In the genomic region with DNA sequence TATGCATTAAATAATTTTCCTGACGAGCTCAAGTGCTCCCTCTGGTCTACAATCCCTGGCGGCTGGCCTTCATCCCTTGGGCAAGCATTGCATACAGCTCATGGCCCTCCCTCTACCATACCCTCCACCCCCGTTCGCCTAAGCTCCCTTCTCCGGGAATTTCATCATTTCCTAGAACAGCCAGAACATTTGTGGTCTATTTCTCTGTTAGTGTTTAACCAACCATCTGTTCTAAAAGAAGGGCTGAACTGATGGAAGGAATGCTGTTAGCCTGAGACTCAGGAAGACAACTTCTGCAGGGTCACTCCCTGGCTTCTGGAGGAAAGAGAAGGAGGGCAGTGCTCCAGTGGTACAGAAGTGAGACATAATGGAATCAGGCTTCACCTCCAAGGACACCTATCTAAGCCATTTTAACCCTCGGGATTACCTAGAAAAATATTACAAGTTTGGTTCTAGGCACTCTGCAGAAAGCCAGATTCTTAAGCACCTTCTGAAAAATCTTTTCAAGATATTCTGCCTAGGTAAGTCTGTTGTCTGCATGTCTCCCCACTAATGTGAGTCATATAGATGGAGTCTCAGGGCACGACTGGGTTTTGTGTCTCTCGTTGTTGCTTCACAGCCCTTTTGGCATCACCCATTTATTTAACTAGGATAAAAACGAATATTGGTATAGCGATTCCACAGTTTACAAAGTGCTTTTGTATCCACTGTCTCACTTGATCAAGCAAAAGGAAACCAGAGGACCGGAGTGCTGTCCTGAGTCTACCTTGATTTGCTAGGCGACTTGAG, we compare ENCODE assay signal across 10 cellular contexts. TPM values are rescaled to one million over a fixed set of nuclear protein-coding genes. Genes with fewer than 3 reads are reported as not detected.
DNase-seq lines count a peak whose midpoint lies in the region; ATAC-seq and TF ChIP-seq lines count a peak whose summit lies in the region.
"Had no signal": no experiment of that assay in that cellular context is flagged by ENCODE, and none has a peak within 500 bp of the region (broad histone marks: within the 10 kb centered on the region; RNA-seq: fewer than 3 reads in every experiment).

TSS of gene NNMT (plus strand) at position 210 of the 789 bp plus-strand sequence. CDS start at position 368, 158 bp downstream.

- TF ChIP-seq CTCF in mammary epithelial cell (conservative IDR thresholded peaks at IDR 0.05 in 1 of 2, IDR thresholded peaks at IDR 0.05 in 1 of 2; ENCODE audit: extremely low read depth in 1 of 2, insufficient read depth in 1 of 2, low read depth in 1 of 2, low read length in 2 of 2) (peak in 1 of 2 donors; percentile 10), BE2C (IDR thresholded peaks at IDR 0.05; ENCODE audit: low read depth, low read length) (no peak)

- H3K9ac ChIP-seq in mammary epithelial cell (ENCODE audit: insufficient read depth, low read length), result peak within 1 kb of the TSS; percentile 98

- 1% methylated on average over 12 of the region's 12 CpGs for WGBS in mammary epithelial cell (ENCODE audit: low coverage, missing lambda C conversion rate)

- H3K27ac ChIP-seq in mammary epithelial cell (ENCODE audit: insufficient read depth, low read depth, low read length), result peak within 1 kb of the TSS; percentile 98

- H3K36me3 ChIP-seq in mammary epithelial cell (ENCODE audit: insufficient read depth, low read length) (peaks cover 6% of the 10 kb centered on the region), BE2C (no peaks in the 10 kb centered on the region)

- intact Hi-C loops in mammary epithelial cell (cut with micrococcal nuclease), result loop anchor here (2.0 to 5.0 kb wide), 4 partner anchors 16 to 146 kb away; no protein-coding TSS in a partner anchor

- BruUV-seq in mammary epithelial cell (replicated peaks; lab: Mats Ljungman, UMichigan), result TSS peak; percentile 78

- ATAC-seq in left lobe of liver, result peak; percentile 68
- no peak for ATAC-seq in HG03039 (IDR thresholded peaks at IDR 0.05; ENCODE audit: unreplicated experiment)
- no peak for ATAC-seq in GM18520 (IDR thresholded peaks at IDR 0.05; ENCODE audit: unreplicated experiment)

- peak within 1 kb of the TSS; percentile 75 for H2AFZ ChIP-seq in mammary epithelial cell (ENCODE audit: low read depth, low read length)

- H3K4me3 ChIP-seq in mammary epithelial cell (replicated peaks in 1 of 3; ENCODE audit: insufficient read depth in 1 of 3, low read depth in 2 of 3, low read length in 3 of 3), result peak within 1 kb of the TSS; percentile 48 to 93 (median 73)
- no peak within 1 kb of the TSS for H3K4me3 ChIP-seq in BE2C (ENCODE audit: low read depth, low read length)

- peak within 1 kb of the TSS; percentile 83 for H3K4me2 ChIP-seq in mammary epithelial cell (ENCODE audit: insufficient read depth, low read depth, low read length)

- dilution Hi-C loops in mammary epithelial cell (cut with HindIII; ENCODE audit: low sequenced_read_pairs), result no loop called here

- H3K4me1 ChIP-seq in mammary epithelial cell (ENCODE audit: insufficient read depth, low read length) (peaks cover 46% of the 10 kb centered on the region), BE2C (no peaks in the 10 kb centered on the region)

- peak; percentile 98 for DNase-seq in HCEC 1CT
- peak; percentile 89 for DNase-seq in mammary epithelial cell
- DNase-seq in left lobe of liver (ENCODE audit: low spot score), result peak; percentile 84
- DNase-seq in stromal cell of bone marrow (ENCODE audit: low read depth), result peak; percentile 98
- no peak for DNase-seq in NCI-H2227 (lab: John Stamatoyannopoulos, UW; ENCODE audit: unreplicated experiment)
- DNase-seq in BE2C, result no peak
- DNase-seq: activated CD4-positive, alpha-beta T cell treated with anti-CD3 and anti-CD28 coated beads, Interleukin-2, amount 50 U/mL, for 48 hours had no signal

- H3K9me3 ChIP-seq in mammary epithelial cell (replicated peaks; ENCODE audit: insufficient read depth, low read length), result peaks cover 2% of the 10 kb centered on the region
- H3K9me3 ChIP-seq in BE2C, result no peaks in the 10 kb centered on the region

- H3K27me3 ChIP-seq in mammary epithelial cell (ENCODE audit: insufficient read depth, low read length) (no peaks in the 10 kb centered on the region), BE2C (peaks cover 3% of the 10 kb centered on the region; the same call in 1 of the 2 replicates)

- H4K20me1 ChIP-seq in mammary epithelial cell (ENCODE audit: insufficient read depth, low read length), result no peaks in the 10 kb centered on the region

- CTCF ChIA-PET in mammary epithelial cell (lab: Charles Lee; ENCODE audit: low non-redundant PET), result interaction anchor here (0.6 kb wide), 1 partner anchor 79 kb away, joined by 4 read pairs; no protein-coding TSS in a partner anchor

- in situ Hi-C loops in mammary epithelial cell (cut with MboI; ENCODE audit: low sequenced_read_pairs in 2 of 2), result loop anchor here in 1 of 2 donors (25.0 kb wide), 1 partner anchor 116 kb away; the partner anchor contains the start of genes C11orf71 and RBM7

- peaks cover 40% of the 10 kb centered on the region for H3K79me2 ChIP-seq in mammary epithelial cell (ENCODE audit: insufficient read depth, low read length)

RNA-seq across cellular contexts. Expression of gene NNMT, which starts in this region (rescaled TPM):
- total RNA-seq in mammary epithelial cell, result 100 to 1,000 TPM; 131 to 605 TPM
- polyA plus RNA-seq in mammary epithelial cell, result 130 TPM
- polyA minus RNA-seq in mammary epithelial cell, result 88.0 TPM
- total RNA-seq in left lobe of liver, result 588 TPM
- polyA plus RNA-seq in BE2C (2012; ENCODE audit: insufficient read depth, insufficient read length, low read depth), result 0.68 TPM
- polyA plus RNA-seq: neural cell had no signal

Comparison
In these comparisons a context has a peak if more than half of its experiments do, and no peak if none do; other contexts are left out.
1. DNase-seq: peak in HCEC 1CT (single experiment), mammary epithelial cell (single experiment), left lobe of liver (single experiment) and stromal cell of bone marrow (single experiment); none in NCI-H2227 (single experiment) and BE2C (single experiment).